In the genomic region with DNA sequence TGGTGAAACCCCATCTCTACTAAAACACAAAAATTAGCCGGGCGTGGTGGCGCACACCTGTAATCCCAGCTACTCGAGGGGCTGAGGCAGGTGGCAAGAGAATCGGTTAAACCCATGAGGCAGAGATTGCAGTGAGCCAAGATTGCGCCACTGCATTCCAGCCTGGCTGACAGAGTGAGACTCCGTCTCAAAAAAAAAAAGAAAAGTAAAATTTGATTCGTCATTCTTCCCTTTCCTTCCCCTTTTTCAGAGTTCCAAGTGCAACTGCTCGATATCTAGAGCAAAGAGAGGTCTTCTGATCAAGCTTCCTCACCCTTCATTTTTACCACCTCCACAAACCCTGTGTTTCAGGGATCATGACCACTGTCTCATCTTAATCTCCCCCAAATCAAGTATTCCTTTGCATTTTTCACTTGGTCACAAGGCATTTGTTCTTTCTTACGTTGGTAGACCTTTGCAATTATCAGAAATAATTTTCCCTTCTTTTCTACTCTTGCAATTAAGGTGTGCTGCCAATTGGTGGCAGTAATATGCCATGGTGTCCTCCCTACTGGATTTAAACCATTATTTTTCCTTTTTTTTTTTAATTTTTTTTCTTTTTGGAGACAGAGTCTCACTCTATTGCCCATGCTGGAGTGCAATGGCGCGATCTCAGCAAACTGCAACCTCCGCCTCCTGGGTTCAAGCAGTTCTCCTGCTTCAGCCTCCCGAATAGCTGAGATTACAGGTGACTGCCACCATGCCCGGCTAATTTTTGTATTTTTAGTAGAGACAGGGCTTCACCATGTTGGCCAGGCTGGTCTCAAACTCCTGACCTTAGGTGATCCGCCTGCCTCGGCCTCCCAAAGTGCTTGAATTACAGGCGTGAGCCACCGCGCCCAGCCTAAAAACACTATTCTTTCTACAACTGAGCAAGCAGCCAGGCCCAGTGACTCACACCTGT, we compare ENCODE assay signal across 1 cellular context.
TF ChIP-seq lines count a peak whose summit lies in the region.

No MANE protein-coding gene starts in this region.

TF ChIP-seq in IMR-90, 13 proteins besides CTCF, POLR2A, EP300 and RAD21:
- peak; percentile 89 for TF ChIP-seq SMC3 (IDR thresholded peaks at IDR 0.05; ENCODE audit: low read depth, low read length)
- TF ChIP-seq CEBPB (IDR thresholded peaks at IDR 0.05; ENCODE audit: low read depth, low read length): peak; percentile 70
